1 cellular context compared by ENCODE assay signal in the genomic region with DNA sequence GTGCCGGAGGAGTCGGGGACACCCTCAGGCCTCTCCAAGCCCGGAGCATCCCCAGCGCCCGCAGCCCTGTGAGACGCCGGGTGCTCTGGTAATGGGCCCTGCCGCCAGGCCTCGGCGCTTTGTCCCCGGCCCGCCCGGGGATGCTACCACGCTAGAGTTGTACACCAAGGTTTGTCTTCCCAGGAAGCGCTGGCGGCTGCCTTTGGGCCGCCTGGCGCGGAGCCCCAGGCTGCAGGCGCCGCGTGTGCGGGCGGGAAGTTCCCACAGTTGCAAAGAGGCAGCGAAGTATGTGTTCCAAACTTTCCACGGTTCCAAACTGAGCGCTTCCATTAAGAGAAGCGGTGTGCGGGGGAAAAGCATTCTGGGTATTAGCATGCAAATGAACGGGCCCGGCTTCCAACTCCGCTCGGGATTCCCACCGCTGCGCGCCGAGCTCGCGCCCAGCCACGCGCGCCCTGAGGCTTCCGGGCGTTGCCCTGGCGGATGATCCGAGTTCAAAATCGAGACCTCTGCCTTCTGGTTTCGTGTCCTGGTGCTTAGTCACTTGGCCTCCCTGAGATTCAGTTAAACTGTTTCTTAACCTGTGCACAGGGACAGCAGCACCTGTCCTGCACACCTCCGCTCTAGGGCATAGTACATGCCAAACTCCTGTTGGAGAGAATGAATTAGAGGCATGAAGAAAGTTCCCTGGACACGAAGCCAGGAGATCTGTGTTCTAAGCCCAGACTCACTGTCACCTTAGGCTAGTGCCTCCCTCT.
TF ChIP-seq lines count a peak whose summit lies in the region.

No MANE protein-coding gene starts in this region.

TF ChIP-seq in IMR-90, 13 proteins besides CTCF, POLR2A, EP300 and RAD21 (continued from another document):
- no peak for TF ChIP-seq CHD1 (IDR thresholded peaks at IDR 0.05; ENCODE audit: low read depth, low read length)
- TF ChIP-seq MXI1 (IDR thresholded peaks at IDR 0.05; ENCODE audit: borderline replicate concordance, low read depth, low read length), result no peak
